ENCODE assay signal across 8 cellular contexts in the genomic region with DNA sequence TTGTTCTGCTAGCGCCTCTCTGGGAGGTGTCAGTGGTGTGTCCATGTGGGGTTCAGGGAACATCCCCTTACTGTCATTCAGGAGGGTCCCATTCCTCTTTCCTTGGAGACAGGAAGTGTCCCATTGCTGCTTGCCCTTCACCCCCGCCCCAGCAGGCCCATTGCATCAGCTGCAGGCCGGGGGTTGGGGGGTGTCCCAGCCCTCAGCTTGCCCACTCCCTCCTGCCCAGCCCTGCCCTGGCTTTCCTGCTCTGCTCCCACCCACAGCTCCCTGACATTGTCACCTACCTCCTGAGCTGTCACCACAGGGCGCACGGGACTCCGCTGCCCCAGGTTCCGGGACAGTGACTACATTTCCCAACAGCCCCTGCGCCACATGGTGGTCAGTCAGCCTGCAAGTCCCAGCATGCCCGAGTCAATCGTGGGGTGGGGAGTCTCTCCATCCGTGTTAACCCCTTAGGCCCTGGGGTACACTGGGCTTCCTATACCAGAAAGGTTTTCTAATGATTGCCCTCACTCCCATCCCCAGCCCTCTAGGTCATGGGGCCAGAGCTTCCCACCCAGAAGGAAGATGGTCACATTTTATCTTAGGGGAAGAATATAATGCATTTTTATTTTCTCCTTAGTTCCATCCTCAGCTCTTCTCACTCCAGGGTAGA. TPM values are rescaled to one million over a fixed set of nuclear protein-coding genes. Genes with fewer than 3 reads are reported as not detected.
DNase-seq lines count a peak whose midpoint lies in the region; ATAC-seq and TF ChIP-seq lines count a peak whose summit lies in the region.

INPP5B (minus strand) TSS at position 351 of the 658 bp plus-strand sequence. CDS start 745 bp downstream, outside the sequence.

- H3K9me3 Mint-ChIP-seq in chondrocyte (ENCODE audit: low read depth) = no peaks in the 10 kb centered on the region

- H3K79me2 ChIP-seq in DOHH2 (ENCODE audit: control insufficient read depth, low read length) = 0 out of 2 replicates have a peak, but pooled peaks cover 6% of the 10 kb centered on the region

- no peaks in the 10 kb centered on the region for H4K20me1 ChIP-seq in DOHH2 (ENCODE audit: control insufficient read depth, insufficient read depth, low read depth, low read length)

- DNase-seq in MG63 = peak; percentile 92
- peak; percentile 49 for DNase-seq in activated CD4-positive, alpha-beta T cell treated with anti-CD3 and anti-CD28 coated beads for 1 hour
- peak; percentile 97 for DNase-seq in chondrocyte (ENCODE audit: low spot score)
- DNase-seq in kidney tubule cell (ENCODE audit: low spot score) = peak; percentile 80
- DNase-seq in stimulated activated CD4-positive, alpha-beta T cell treated with anti-CD3 and anti-CD28 coated beads, Interleukin-15, amount 100 ng/mL, for 24 hours = peak; percentile 86
- no peak for DNase-seq in NCI-H2196 (lab: John Stamatoyannopoulos, UW; ENCODE audit: unreplicated experiment)

- peak within 1 kb of the TSS; percentile 100 for H3K27ac Mint-ChIP-seq in chondrocyte (ENCODE audit: unreplicated experiment)

- peak within 1 kb of the TSS; percentile 93 for H3K4me2 ChIP-seq in DOHH2 (ENCODE audit: low read length)

- H3K36me3 ChIP-seq in DOHH2 (ENCODE audit: control insufficient read depth, low read length) (peaks cover 3% of the 10 kb centered on the region; the same call in 1 of the 2 replicates), MG63 (peaks cover 19% of the 10 kb centered on the region)

- H3K9me3 ChIP-seq in DOHH2 (ENCODE audit: control insufficient read depth, insufficient read depth, low read length) (no peaks in the 10 kb centered on the region), MG63 (no peaks in the 10 kb centered on the region)

- no peaks in the 10 kb centered on the region for H3K9me2 ChIP-seq in DOHH2 (replicated peaks; ENCODE audit: control insufficient read depth, low read length)

- no peaks in the 10 kb centered on the region for H3F3A ChIP-seq in DOHH2 (ENCODE audit: control insufficient read depth, insufficient read depth)

- peak within 1 kb of the TSS; percentile 34 for H3K27ac ChIP-seq in DOHH2 (ENCODE audit: low read depth, low read length)

- peaks cover 5% of the 10 kb centered on the region for H3K36me3 Mint-ChIP-seq in chondrocyte (ENCODE audit: low read depth)

- H3K4me1 Mint-ChIP-seq in chondrocyte (ENCODE audit: low read depth) = peaks cover 25% of the 10 kb centered on the region

- H3K4me3 ChIP-seq in DOHH2 (ENCODE audit: low read length) (peak within 1 kb of the TSS; percentile 87), MG63 (peak within 1 kb of the TSS; percentile 77)

- TF ChIP-seq CTCF in DOHH2 (IDR thresholded peaks at IDR 0.05; ENCODE audit: low read depth, low read length, poor library complexity, severe bottlenecking) (no peak), chondrocyte (IDR thresholded peaks at IDR 0.05) (peak; percentile 33)

- ATAC-seq in GM21576 (IDR thresholded peaks at IDR 0.05; ENCODE audit: unreplicated experiment) = peak; percentile 82

- H3K27me3 ChIP-seq in DOHH2 (ENCODE audit: control insufficient read depth, low read length) (no peaks in the 10 kb centered on the region), MG63 (no peaks in the 10 kb centered on the region)

- H3K27me3 Mint-ChIP-seq in chondrocyte (ENCODE audit: low read depth) = no peaks in the 10 kb centered on the region

- H3K4me1 ChIP-seq in DOHH2 (ENCODE audit: control insufficient read depth, low read length) = peaks cover 29% of the 10 kb centered on the region

- H3K4me3 Mint-ChIP-seq in chondrocyte (ENCODE audit: unreplicated experiment) = peak within 1 kb of the TSS; percentile 99

RNA-seq across cellular contexts. Expression of gene INPP5B, which starts in this region (rescaled TPM):
- 12.4 and 19.2 TPM in 2 replicates for total RNA-seq in MG63 (2014; rRNA removed; shearing (Covaris generic); ENCODE audit: low replicate concordance)
- total RNA-seq in chondrocyte = 18.7 to 21.2 TPM (median 20.6 TPM) in 3 replicates
